Comparison of ENCODE assay signal across 26 cellular contexts in the genomic region with DNA sequence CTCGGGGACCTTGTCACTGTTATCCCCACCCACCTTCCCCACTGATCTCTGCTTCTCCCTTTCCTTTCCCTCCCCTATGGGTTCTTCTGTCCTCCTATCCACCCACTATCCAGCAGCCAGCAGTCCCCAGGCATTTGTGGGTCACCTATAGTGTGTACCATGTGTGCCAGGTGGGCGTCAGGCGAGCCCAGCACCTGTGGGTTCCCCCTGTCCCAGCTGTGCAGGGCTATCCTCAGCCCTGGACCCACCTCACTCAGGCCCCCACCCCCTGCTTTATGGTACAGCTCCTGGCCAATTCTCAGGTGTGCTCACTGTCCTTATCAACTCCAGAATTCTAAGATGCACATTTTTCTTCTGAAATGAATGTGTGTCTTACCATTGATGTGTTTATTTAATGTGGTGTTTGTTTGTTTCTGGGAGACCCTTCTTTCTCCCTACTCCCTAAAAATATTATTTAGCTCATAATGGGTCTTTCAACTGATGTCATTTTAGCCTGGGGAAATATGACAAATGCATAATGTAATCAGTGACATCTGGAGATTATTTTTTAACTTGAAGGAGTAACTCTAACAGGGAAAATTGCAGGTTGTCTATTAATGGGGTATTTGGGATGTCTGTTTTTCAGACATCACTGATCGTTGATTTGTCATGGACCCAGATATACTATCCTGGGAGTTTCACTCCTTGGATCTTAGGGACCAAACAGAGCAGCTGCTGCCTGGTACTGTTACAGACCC.
"Had no signal": no experiment of that assay in that cellular context is flagged by ENCODE, and none has a peak within 500 bp of the region (broad histone marks: within the 10 kb centered on the region; RNA-seq: fewer than 3 reads in every experiment).

No MANE protein-coding gene starts in this region.

- H3K27ac ChIP-seq: ascending aorta, body of pancreas, KMS-11, SJSA1 had no signal

- H3K36me3 ChIP-seq: ascending aorta, SJSA1 had no signal

- H3K27me3 ChIP-seq: ascending aorta, body of pancreas, SJSA1 had no signal

- H3K4me3 ChIP-seq: ascending aorta, body of pancreas, SJSA1 had no signal

- DNase-seq: activated B cell treated with CpG ODN at 0.5 μM for 24 hours; activated CD4-positive, alpha-beta T cell treated with anti-CD3 and anti-CD28 coated beads for 1 hour; activated CD4-positive, alpha-beta T cell treated with anti-CD3 and anti-CD28 coated beads, Interleukin-2, amount 10 ng/mL, durations not matched to agents 24 days and 14 days; activated CD4-positive, alpha-beta T cell treated with anti-CD3 and anti-CD28 coated beads, Interleukin-2, amount 50 U/mL, for 48 hours; activated effector memory CD4-positive, alpha-beta T cell treated with anti-CD3 and anti-CD28 coated beads, Interleukin-2, amount 50 U/mL, for 16 hours; activated naive CD4-positive, alpha-beta T cell treated with Interleukin-2 at 50 U/mL for 16 hours; activated naive CD8-positive, alpha-beta T cell treated with anti-CD3 and anti-CD28 coated beads, Interleukin-2, amount 50 U/mL, for 24 hours; activated T-cell treated with anti-CD3 and anti-CD28 coated beads, Interleukin-2, amount 50 U/mL, for 24 hours; amniotic stem cell; body of pancreas; NCI-H1092; NCI-H1436; NCI-H1694 treated with DMSO at 0.1 percent for 48 hours; NCI-H2029 treated with DMSO at 0.1 percent for 48 hours; NCI-H446; PC-3; SHP77; T-helper 2 cell; T1000 had no signal

- ATAC-seq: activated naive CD4-positive, alpha-beta T cell treated with anti-CD3 and anti-CD28 coated beads, Interleukin-2, amount 50 U/mL, for 72 hours; activated naive CD8-positive, alpha-beta T cell treated with anti-CD3 and anti-CD28 coated beads, Interleukin-2, amount 50 U/mL, for 24 hours; body of pancreas; PC-3 had no signal

- H3K9me3 ChIP-seq: ascending aorta, body of pancreas, SJSA1 had no signal

- H3K4me1 ChIP-seq: ascending aorta, body of pancreas, SJSA1 had no signal

- FAIRE-seq: bronchial epithelial cell, RCC 7860, TTC549 had no signal
